ENCODE assay signal across 10 cellular contexts in genomic region chr5:109247943-109248342, GRCh38.
DNase-seq lines count a peak whose midpoint lies in the region; ATAC-seq and TF ChIP-seq lines count a peak whose summit lies in the region.
"Had no signal": no experiment of that assay in that cellular context is flagged by ENCODE, and none has a peak within 500 bp of the region (broad histone marks: within the 10 kb centered on the region; RNA-seq: fewer than 3 reads in every experiment).

No MANE protein-coding gene starts in this region.

- peak; percentile 30 for DNase-seq in osteocyte (ENCODE audit: extremely low spot score, unreplicated experiment)
- no peak for DNase-seq in amygdala (lab: John Stamatoyannopoulos, UW)
- no peak for DNase-seq in NCI-H446 (lab: John Stamatoyannopoulos, UW)
- DNase-seq: nephron progenitor cell, upper lobe of right lung had no signal

- no peak overlapping the region for H3K27ac Mint-ChIP-seq in osteocyte (ENCODE audit: unreplicated experiment)
- H3K27ac Mint-ChIP-seq: activated naive CD4-positive, alpha-beta T cell treated with anti-CD3 and anti-CD28 coated beads, Interleukin-2, amount 50 U/mL, for 24 hours; nephron progenitor cell had no signal

- H3K4me3 Mint-ChIP-seq in osteocyte (ENCODE audit: unreplicated experiment): no peak overlapping the region
- H3K4me3 Mint-ChIP-seq: activated naive CD4-positive, alpha-beta T cell treated with anti-CD3 and anti-CD28 coated beads, Interleukin-2, amount 50 U/mL, for 24 hours; nephron progenitor cell had no signal

- H3K36me3 Mint-ChIP-seq in osteocyte (ENCODE audit: unreplicated experiment): peaks cover 3% of the 10 kb centered on the region

- no peak for TF ChIP-seq CTCF in osteocyte (IDR thresholded peaks at IDR 0.05)

- H3K9me3 Mint-ChIP-seq in osteocyte (ENCODE audit: unreplicated experiment): peaks cover 14% of the 10 kb centered on the region

- H3K27me3 Mint-ChIP-seq in osteocyte (ENCODE audit: unreplicated experiment): no peaks in the 10 kb centered on the region
- H3K27me3 Mint-ChIP-seq: activated naive CD4-positive, alpha-beta T cell treated with anti-CD3 and anti-CD28 coated beads, Interleukin-2, amount 50 U/mL, for 24 hours had no signal

- ATAC-seq in GM18870 (IDR thresholded peaks at IDR 0.05; ENCODE audit: unreplicated experiment): peak; percentile 93
- peak; percentile 64 for ATAC-seq in GM21619 (IDR thresholded peaks at IDR 0.05; ENCODE audit: unreplicated experiment)
- peak; percentile 69 for ATAC-seq in HG03280 (IDR thresholded peaks at IDR 0.05; ENCODE audit: unreplicated experiment)
- ATAC-seq in GM21576 (IDR thresholded peaks at IDR 0.05; ENCODE audit: unreplicated experiment): no peak
- ATAC-seq: upper lobe of right lung had no signal

- H3K4me1 Mint-ChIP-seq in osteocyte (ENCODE audit: unreplicated experiment): no peaks in the 10 kb centered on the region
- H3K4me1 Mint-ChIP-seq: activated naive CD4-positive, alpha-beta T cell treated with anti-CD3 and anti-CD28 coated beads, Interleukin-2, amount 50 U/mL, for 24 hours; nephron progenitor cell had no signal
